ENCODE assay signal across 4 cellular contexts in the genomic region with DNA sequence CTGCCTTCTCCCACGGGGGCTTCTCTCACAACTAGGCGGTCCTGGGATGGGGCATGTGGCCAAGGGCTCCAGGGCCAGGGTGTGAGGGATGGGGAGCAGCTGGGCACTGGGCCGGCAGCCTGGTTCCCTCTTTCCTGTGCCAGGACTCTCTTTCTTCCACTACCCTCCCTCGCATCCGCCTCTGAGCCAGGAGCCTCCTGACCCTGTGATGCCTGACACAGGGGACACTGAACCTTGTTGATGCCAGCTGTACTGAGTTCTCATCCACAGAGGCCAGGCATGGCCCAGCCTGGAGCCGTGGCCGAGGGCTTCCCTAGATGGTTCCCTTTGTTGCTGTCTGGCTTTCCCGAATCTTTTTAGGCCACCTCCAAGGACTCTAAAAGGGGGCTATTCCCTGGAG. TPM values are rescaled to one million over a fixed set of nuclear protein-coding genes. Genes with fewer than 3 reads are reported as not detected.
"Had no signal": no experiment of that assay in that cellular context is flagged by ENCODE, and none has a peak within 500 bp of the region (broad histone marks: within the 10 kb centered on the region; RNA-seq: fewer than 3 reads in every experiment).

No MANE protein-coding gene starts in this region.

RNA-seq across cellular contexts. Expression of a gene that starts 44.1 kb away (rescaled TPM):
- total RNA-seq: LHCN-M2, MCF 10A, PC-3, SK-MEL-5 had no signal
